17 cellular contexts compared by ENCODE assay signal in genomic region chr20:47515843-47516242, GRCh38. TPM values are rescaled to one million over a fixed set of nuclear protein-coding genes. Genes with fewer than 3 reads are reported as not detected.
DNase-seq lines count a peak whose midpoint lies in the region; ATAC-seq and TF ChIP-seq lines count a peak whose summit lies in the region.
"Had no signal": no experiment of that assay in that cellular context is flagged by ENCODE, and none has a peak within 500 bp of the region (broad histone marks: within the 10 kb centered on the region; RNA-seq: fewer than 3 reads in every experiment).

No MANE protein-coding gene starts in this region.

- no peaks in the 10 kb centered on the region for H3K4me1 ChIP-seq in breast epithelium

- no peaks in the 10 kb centered on the region for H3K36me3 ChIP-seq in breast epithelium

- BruUV-seq in MCF 10A (replicated peaks; lab: Mats Ljungman, UMichigan) = no TSS peak

- H3K36me3 Mint-ChIP-seq in MCF 10A (ENCODE audit: insufficient read depth, unreplicated experiment) (peaks cover 54% of the 10 kb centered on the region), IgD-negative memory B cell (peaks cover 12% of the 10 kb centered on the region)
- H3K36me3 Mint-ChIP-seq in activated naive CD8-positive, alpha-beta T cell treated with anti-CD3 and anti-CD28 coated beads for 36 hours = peaks cover 60% of the 10 kb centered on the region

- DNase-seq in MCF 10A (ENCODE audit: unreplicated experiment) (no peak), breast epithelium (ENCODE audit: low spot score in 2 of 2) (no peak), NCI-H2029 (lab: John Stamatoyannopoulos, UW) (no peak)
- no peak for DNase-seq in activated naive CD8-positive, alpha-beta T cell treated with anti-CD3 and anti-CD28 coated beads for 36 hours
- DNase-seq in activated effector memory CD4-positive, alpha-beta T cell treated with anti-CD3 and anti-CD28 coated beads, Interleukin-2, amount 50 U/mL, for 16 hours = no peak
- DNase-seq: AML-193, body of pancreas, Calu3, heart right ventricle, immature natural killer cell, left ventricle myocardium superior, mucosa of descending colon, NCI-H1092 treated with DMSO at 0.1 percent for 48 hours had no signal

- TF ChIP-seq CTCF in MCF 10A (IDR thresholded peaks at IDR 0.05; ENCODE audit: unreplicated experiment) (no peak), breast epithelium (IDR thresholded peaks at IDR 0.05) (no peak)

- H3K9me3 ChIP-seq in breast epithelium = peaks cover 0 to 3% of the 10 kb centered on the region in 2 donors

- CTCF ChIA-PET in MCF 10A (lab: Yijun Ruan, JAX) = interaction anchor here (1.5 kb wide), 1 partner anchor 8 kb away, joined by 4 read pairs; no protein-coding TSS in a partner anchor

- H3K27me3 ChIP-seq in breast epithelium = no peaks in the 10 kb centered on the region
- H3K27me3 ChIP-seq: body of pancreas, heart right ventricle had no signal

- H3K27me3 Mint-ChIP-seq in MCF 10A (ENCODE audit: insufficient read depth, unreplicated experiment) = no peaks in the 10 kb centered on the region
- no peaks in the 10 kb centered on the region for H3K27me3 Mint-ChIP-seq in IgD-negative memory B cell
- no peaks in the 10 kb centered on the region for H3K27me3 Mint-ChIP-seq in activated naive CD8-positive, alpha-beta T cell treated with anti-CD3 and anti-CD28 coated beads for 36 hours

- POLR2A ChIA-PET in MCF 10A (lab: Yijun Ruan, JAX) = interaction anchor here (0.7 to 3.2 kb wide), 6 partner anchors 8 to 1104 kb away, joined by 3 to 26 read pairs (median 4); partner anchors contain the start of gene NCOA3

- no peak overlapping the region for H3K27ac ChIP-seq in breast epithelium
- H3K27ac ChIP-seq: body of pancreas, heart right ventricle, thoracic aorta had no signal

- H3K27ac Mint-ChIP-seq in MCF 10A (ENCODE audit: low read depth, unreplicated experiment) = peak overlapping the region; percentile 70
- H3K27ac Mint-ChIP-seq in IgD-negative memory B cell = peak overlapping the region; percentile 55 to 84 (median 76)
- H3K27ac Mint-ChIP-seq in activated naive CD8-positive, alpha-beta T cell treated with anti-CD3 and anti-CD28 coated beads for 36 hours = peak overlapping the region; percentile 90
- H3K27ac Mint-ChIP-seq: GM23338 had no signal

- H3K4me1 Mint-ChIP-seq in MCF 10A (ENCODE audit: insufficient read depth, unreplicated experiment) = peaks cover 7% of the 10 kb centered on the region
- H3K4me1 Mint-ChIP-seq in IgD-negative memory B cell = peaks cover 29 to 37% (median 34%) of the 10 kb centered on the region in 3 donors
- H3K4me1 Mint-ChIP-seq in activated naive CD8-positive, alpha-beta T cell treated with anti-CD3 and anti-CD28 coated beads for 36 hours = peaks cover 44% of the 10 kb centered on the region
- H3K4me1 Mint-ChIP-seq: GM23338 had no signal

- no peak overlapping the region for H3K4me3 Mint-ChIP-seq in MCF 10A (ENCODE audit: unreplicated experiment)
- H3K4me3 Mint-ChIP-seq in IgD-negative memory B cell = peak overlapping the region in 3 of 4 donors; percentile 19 to 69 (median 32)
- H3K4me3 Mint-ChIP-seq in activated naive CD8-positive, alpha-beta T cell treated with anti-CD3 and anti-CD28 coated beads for 36 hours = peak overlapping the region; percentile 29
- H3K4me3 Mint-ChIP-seq: GM23338, immature natural killer cell had no signal

- intact Hi-C loops in MCF 10A (cut with micrococcal nuclease) (no loop called here), breast epithelium (cut with DNase I; ENCODE audit: low total_unique reads) (no loop called here)

- TF ChIP-seq POLR2A in breast epithelium (IDR thresholded peaks at IDR 0.05) = no peak

- no peak for ATAC-seq in GM19023 (IDR thresholded peaks at IDR 0.05; ENCODE audit: unreplicated experiment)
- ATAC-seq: body of pancreas, GM23338, heart right ventricle, left ventricle myocardium superior, mucosa of descending colon had no signal

- H3K9me3 Mint-ChIP-seq in MCF 10A (ENCODE audit: unreplicated experiment) (peaks cover 6% of the 10 kb centered on the region), IgD-negative memory B cell (peaks cover 0 to 2% (median 0%) of the 10 kb centered on the region in 3 donors)
- H3K9me3 Mint-ChIP-seq in activated naive CD8-positive, alpha-beta T cell treated with anti-CD3 and anti-CD28 coated beads for 36 hours = peaks cover 10% of the 10 kb centered on the region

- no peak overlapping the region for H3K4me3 ChIP-seq in breast epithelium
- H3K4me3 ChIP-seq: body of pancreas, GM23338, heart right ventricle, mucosa of descending colon, thoracic aorta had no signal

RNA-seq across cellular contexts. Expression of gene NCOA3, which starts 14.2 kb away (rescaled TPM):
- 61.4 and 68.6 TPM in 2 replicates for total RNA-seq in MCF 10A (2022)
- total RNA-seq in breast epithelium = 10 to 100 TPM; 40.6 to 57.1 (median 45.1) TPM
- polyA plus RNA-seq in IgD-negative memory B cell = 64.7 TPM
- total RNA-seq in activated naive CD8-positive, alpha-beta T cell treated with anti-CD3 and anti-CD28 coated beads for 36 hours = 10 to 100 TPM; 58.1 to 66.4 TPM
